ENCODE assay signal across 15 cellular contexts in the genomic region with DNA sequence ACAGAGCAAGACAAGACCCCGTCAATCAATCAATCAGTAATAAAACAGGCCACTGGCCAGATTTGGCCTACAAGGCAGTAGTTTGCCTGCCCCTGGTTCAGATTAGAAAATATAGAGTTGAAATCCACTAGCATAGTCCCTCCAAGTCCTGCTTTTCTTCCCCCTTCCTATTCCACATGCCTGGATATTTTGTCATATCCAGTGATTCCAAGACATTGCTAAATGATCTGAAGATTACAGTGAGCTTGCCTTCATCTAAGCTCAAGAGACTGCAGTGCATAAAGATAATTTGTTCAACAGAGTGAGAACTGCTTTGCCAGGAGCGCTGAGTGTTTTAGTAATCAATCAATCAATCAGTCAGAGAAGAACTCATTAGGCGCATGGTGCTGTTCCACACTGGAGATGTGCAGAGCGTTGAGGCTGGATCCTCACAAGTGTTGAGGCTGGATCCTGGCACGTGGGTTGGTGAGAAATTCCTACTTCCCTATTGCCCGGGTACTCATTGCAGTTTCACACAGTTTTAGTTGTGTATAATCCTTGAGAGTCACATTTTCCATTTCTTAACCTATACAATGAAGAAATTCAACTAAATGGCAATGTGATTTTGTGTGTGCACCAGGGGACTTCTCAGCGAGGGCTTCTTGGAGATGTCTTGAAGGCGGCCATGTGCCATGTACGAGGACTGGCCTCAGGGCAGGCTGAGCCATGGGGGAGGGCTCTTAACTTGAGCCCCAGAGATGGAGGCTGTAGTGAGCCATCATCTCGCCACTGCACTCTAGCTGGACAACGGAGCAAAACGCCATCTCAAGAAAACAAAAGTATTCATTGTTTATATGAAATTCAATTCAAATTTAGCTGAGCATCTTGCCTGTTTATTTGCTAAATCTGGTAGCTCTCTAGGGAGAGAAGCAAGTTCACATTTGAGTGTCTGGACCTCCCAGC.
DNase-seq lines count a peak whose midpoint lies in the region; ATAC-seq and TF ChIP-seq lines count a peak whose summit lies in the region.
"Had no signal": no experiment of that assay in that cellular context is flagged by ENCODE, and none has a peak within 500 bp of the region (broad histone marks: within the 10 kb centered on the region; RNA-seq: fewer than 3 reads in every experiment).

No MANE protein-coding gene starts in this region.

- peaks cover 5% of the 10 kb centered on the region for H3K9me3 Mint-ChIP-seq in glutamatergic neuron (ENCODE audit: unreplicated experiment)
- H3K9me3 Mint-ChIP-seq: effector memory CD8-positive, alpha-beta T cell had no signal

- H3K27ac ChIP-seq in right cardiac atrium (ENCODE audit: low read length) (peak overlapping the region; percentile 17), vagina (peak overlapping the region; percentile 29)
- H3K27ac ChIP-seq: cardiac muscle cell, prostate gland, VCaP had no signal

- peak in 1 of 3 donors; percentile 32 for DNase-seq in right cardiac atrium
- DNase-seq in Right ventricle myocardium superior = no peak
- peak; percentile 19 for DNase-seq in SK-MEL-5 (ENCODE audit: low read depth, low spot score)
- DNase-seq in glutamatergic neuron = no peak
- no peak for DNase-seq in vagina (ENCODE audit: extremely low spot score in 2 of 2)
- DNase-seq in NCI-H345 treated with DMSO at 0.1 percent for 48 hours (lab: John Stamatoyannopoulos, UW; ENCODE audit: unreplicated experiment) = no peak
- no peak for DNase-seq in iPS-NIHi11 (ENCODE audit: low spot score)
- DNase-seq: effector memory CD8-positive, alpha-beta T cell; NCI-H1436; stimulated activated CD4-positive, alpha-beta T cell treated with anti-CD3 and anti-CD28 coated beads, Interleukin-12 subunit alpha, Interleukin-12 subunit beta, amount 100 ng/mL, for 4 hours had no signal

- H3K4me1 ChIP-seq in right cardiac atrium (ENCODE audit: control insufficient read depth, insufficient read depth, low read length) (peaks cover 12% of the 10 kb centered on the region), vagina (peaks cover 23% of the 10 kb centered on the region)
- H3K4me1 ChIP-seq: prostate gland had no signal

- intact Hi-C loops in right cardiac atrium (cut with DNase I) = no loop called here
- intact Hi-C loops in Right ventricle myocardium superior (cut with DNase I) = no loop called here
- intact Hi-C loops in vagina (cut with DNase I) = no loop called here

- TF ChIP-seq CTCF in glutamatergic neuron (IDR thresholded peaks at IDR 0.05; ENCODE audit: partially characterized antibody, unreplicated experiment) = no peak
- TF ChIP-seq CTCF in vagina (IDR thresholded peaks at IDR 0.05) = no peak

- H3K27me3 Mint-ChIP-seq in glutamatergic neuron (ENCODE audit: unreplicated experiment) = peaks cover 1% of the 10 kb centered on the region
- H3K27me3 Mint-ChIP-seq: effector memory CD8-positive, alpha-beta T cell had no signal

- no peak overlapping the region for H3K4me3 ChIP-seq in right cardiac atrium (ENCODE audit: low read length)
- H3K4me3 ChIP-seq in vagina = no peak overlapping the region
- H3K4me3 ChIP-seq: cardiac muscle cell, prostate gland had no signal

- no peaks in the 10 kb centered on the region for H3K36me3 ChIP-seq in vagina
- H3K36me3 ChIP-seq: cardiac muscle cell, prostate gland had no signal

- H3K27ac Mint-ChIP-seq in glutamatergic neuron (ENCODE audit: unreplicated experiment) = peak overlapping the region; percentile 52
- H3K27ac Mint-ChIP-seq: activated naive CD4-positive, alpha-beta T cell treated with anti-CD3 and anti-CD28 coated beads, Interleukin-2, amount 50 U/mL, for 72 hours; effector memory CD8-positive, alpha-beta T cell had no signal

- in situ Hi-C loops in SK-MEL-5 (cut with HindIII; ENCODE audit: low pct_unique_long_range_greater_than_20kb, low sequenced_read_pairs) = loop anchor here (25.0 kb wide), 1 partner anchor 315 kb away; no protein-coding TSS in a partner anchor

- H3K36me3 Mint-ChIP-seq in glutamatergic neuron (ENCODE audit: unreplicated experiment) = no peaks in the 10 kb centered on the region

- H3K4me1 Mint-ChIP-seq in glutamatergic neuron (ENCODE audit: low read depth, unreplicated experiment) = peaks cover 22% of the 10 kb centered on the region

- peak overlapping the region; percentile 50 for H3K4me3 Mint-ChIP-seq in glutamatergic neuron (ENCODE audit: unreplicated experiment)
- H3K4me3 Mint-ChIP-seq: effector memory CD8-positive, alpha-beta T cell had no signal

- 78% methylated on average over 12 of the region's 12 CpGs for WGBS in right cardiac atrium

- H3K9me3 ChIP-seq in right cardiac atrium (ENCODE audit: control insufficient read depth, low read length) (no peaks in the 10 kb centered on the region), vagina (no peaks in the 10 kb centered on the region)
- H3K9me3 ChIP-seq: prostate gland had no signal

- no peak for TF ChIP-seq POLR2A in vagina (IDR thresholded peaks at IDR 0.05)

- H3K27me3 ChIP-seq in right cardiac atrium (ENCODE audit: control insufficient read depth, insufficient read depth) (no peaks in the 10 kb centered on the region), vagina (no peaks in the 10 kb centered on the region)
- H3K27me3 ChIP-seq: cardiac muscle cell had no signal

- ATAC-seq in right cardiac atrium = no peak
- no peak for ATAC-seq in Right ventricle myocardium superior (ENCODE audit: poor library complexity)
- ATAC-seq in HG03097 (IDR thresholded peaks at IDR 0.05; ENCODE audit: low FRiP score, unreplicated experiment) = no peak
- ATAC-seq: activated naive CD4-positive, alpha-beta T cell treated with anti-CD3 and anti-CD28 coated beads, Interleukin-2, amount 50 U/mL, for 72 hours; effector memory CD8-positive, alpha-beta T cell had no signal
